Comparison of ENCODE assay signal across 29 cellular contexts in the genomic region with DNA sequence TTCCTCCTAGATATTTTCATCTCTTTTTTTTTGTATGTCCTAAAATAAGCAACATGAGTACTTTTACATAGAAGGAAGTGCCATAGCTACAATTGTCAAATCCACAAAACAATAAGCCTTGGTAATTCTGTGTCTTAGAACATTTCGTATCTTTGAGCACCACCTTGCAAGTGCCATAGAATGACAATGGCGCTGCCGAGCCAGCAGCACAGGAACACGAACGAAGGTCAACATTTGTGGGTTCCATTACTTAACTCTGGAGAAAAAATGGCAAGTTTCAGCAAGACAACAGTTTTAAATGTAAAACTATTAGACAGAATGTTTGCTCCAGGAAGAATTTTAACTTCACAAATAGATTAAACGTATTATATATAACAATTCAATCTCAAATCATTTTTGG.
"Had no signal": no experiment of that assay in that cellular context is flagged by ENCODE, and none has a peak within 500 bp of the region (broad histone marks: within the 10 kb centered on the region; RNA-seq: fewer than 3 reads in every experiment).

No MANE protein-coding gene starts in this region.

- H3K9me3 Mint-ChIP-seq: dendritic cell treated with granulocyte-macrophage colony-stimulating factor and Interleukin-4, amounts not matched to agents 40 ng/mL and 50 ng/mL, for 4 days; endodermal cell had no signal

- H3K36me3 ChIP-seq: colonic mucosa, esophagus muscularis mucosa, esophagus squamous epithelium, gastrocnemius medialis, gastroesophageal sphincter, heart left ventricle, heart right ventricle had no signal

- H3K4me3 Mint-ChIP-seq: dendritic cell treated with granulocyte-macrophage colony-stimulating factor and Interleukin-4, amounts not matched to agents 40 ng/mL and 50 ng/mL, for 4 days; effector memory CD8-positive, alpha-beta T cell; endodermal cell had no signal

- DNase-seq: colonic mucosa; cortex of kidney; dermis blood vessel endothelial cell; dorsolateral prefrontal cortex; effector CD4-positive, alpha-beta T cell; effector CD8-positive, alpha-beta T cell; effector memory CD4-positive, alpha-beta T cell; effector memory CD8-positive, alpha-beta T cell; endodermal cell; erythroblast; esophagus squamous epithelium; foreskin fibroblast; foreskin keratinocyte; foreskin melanocyte; gastrocnemius medialis; glutamatergic neuron; head of caudate nucleus; heart left ventricle; heart right ventricle had no signal

- H3K27ac Mint-ChIP-seq: dendritic cell treated with granulocyte-macrophage colony-stimulating factor and Interleukin-4, amounts not matched to agents 40 ng/mL and 50 ng/mL, for 4 days; effector memory CD8-positive, alpha-beta T cell; endodermal cell had no signal

- H3K27ac ChIP-seq: colonic mucosa, coronary artery, epithelial cell of prostate, esophagus muscularis mucosa, esophagus squamous epithelium, foreskin keratinocyte, gastrocnemius medialis, gastroesophageal sphincter, heart left ventricle, heart right ventricle had no signal

- H3K27me3 ChIP-seq: colonic mucosa, dorsolateral prefrontal cortex, esophagus muscularis mucosa, esophagus squamous epithelium, foreskin keratinocyte, gastrocnemius medialis, gastroesophageal sphincter, heart left ventricle, heart right ventricle had no signal

- H3K4me3 ChIP-seq: colonic mucosa, coronary artery, dorsolateral prefrontal cortex, esophagus muscularis mucosa, esophagus squamous epithelium, gastrocnemius medialis, gastroesophageal sphincter, heart left ventricle, heart right ventricle had no signal

- ATAC-seq: effector memory CD8-positive, alpha-beta T cell; esophagus mucosa; foreskin keratinocyte; gastrocnemius medialis; gastroesophageal sphincter; heart left ventricle; heart right ventricle had no signal

- H3K9me3 ChIP-seq: colonic mucosa, esophagus muscularis mucosa, esophagus squamous epithelium, gastrocnemius medialis, gastroesophageal sphincter, heart left ventricle had no signal

- H3K4me1 ChIP-seq: colonic mucosa, esophagus squamous epithelium, foreskin keratinocyte, gastrocnemius medialis, heart left ventricle, heart right ventricle had no signal

- H3K4me1 Mint-ChIP-seq: endodermal cell had no signal

- H3K27me3 Mint-ChIP-seq: dendritic cell treated with granulocyte-macrophage colony-stimulating factor and Interleukin-4, amounts not matched to agents 40 ng/mL and 50 ng/mL, for 4 days had no signal

- FAIRE-seq: colon, endometrium, endothelial cell of umbilical vein, frontal cortex had no signal
